In genomic region chr10:122257041-122257440, GRCh38 we compare ENCODE assay signal across 24 cellular contexts. TPM values are rescaled to one million over a fixed set of nuclear protein-coding genes. Genes with fewer than 3 reads are reported as not detected.
"Had no signal": no experiment of that assay in that cellular context is flagged by ENCODE, and none has a peak within 500 bp of the region (broad histone marks: within the 10 kb centered on the region; RNA-seq: fewer than 3 reads in every experiment).

No MANE protein-coding gene starts in this region.

- H3K4me3 ChIP-seq: colonic mucosa, gastrocnemius medialis, heart right ventricle, left lung, lung, smooth muscle cell, testis, transverse colon had no signal

- H3K4me3 Mint-ChIP-seq: naive thymus-derived CD4-positive, alpha-beta T cell; nephron progenitor cell; stimulated activated effector memory CD8-positive, alpha-beta T cell treated with anti-CD3 and anti-CD28 coated beads, Interleukin-12 subunit alpha, Interleukin-12 subunit beta, amount 100 ng/mL, for 72 hours had no signal

- H3K4me1 ChIP-seq: colonic mucosa, gastrocnemius medialis, left lung, testis, transverse colon had no signal

- H3K27ac ChIP-seq: colonic mucosa, gastrocnemius medialis, heart right ventricle, left lung, testis, transverse colon had no signal

- H3K4me2 ChIP-seq: smooth muscle cell had no signal

- DNase-seq: colonic mucosa; dermis blood vessel endothelial cell; erythroblast; gastrocnemius medialis; heart right ventricle; hypothalamus; left lung; mesenchymal stem cell; naive thymus-derived CD4-positive, alpha-beta T cell; nephron progenitor cell; stimulated activated CD4-positive, alpha-beta T cell treated with anti-CD3 and anti-CD28 coated beads, Interleukin-4, amount 100 ng/mL, for 1 hour; stimulated activated CD8-positive, alpha-beta memory T cell treated with anti-CD3 and anti-CD28 coated beads, Interleukin-4, amount 100 ng/mL, for 48 hours; stimulated activated naive CD8-positive, alpha-beta T cell treated with anti-CD3 and anti-CD28 coated beads, Interleukin-15, Interleukin-2, amounts not matched to agents 100 U/mL and 50 U/mL, for 24 hours; testis; transverse colon had no signal

- H3K36me3 ChIP-seq: colonic mucosa, transverse colon had no signal

- H3K27me3 ChIP-seq: colonic mucosa, gastrocnemius medialis, heart right ventricle, left lung, testis, transverse colon had no signal

- H3K9me3 ChIP-seq: colonic mucosa, gastrocnemius medialis, testis had no signal

- H3K4me1 Mint-ChIP-seq: naive thymus-derived CD4-positive, alpha-beta T cell; stimulated activated effector memory CD8-positive, alpha-beta T cell treated with anti-CD3 and anti-CD28 coated beads, Interleukin-12 subunit alpha, Interleukin-12 subunit beta, amount 100 ng/mL, for 72 hours had no signal

- H3K36me3 Mint-ChIP-seq: stimulated activated effector memory CD8-positive, alpha-beta T cell treated with anti-CD3 and anti-CD28 coated beads, Interleukin-12 subunit alpha, Interleukin-12 subunit beta, amount 100 ng/mL, for 72 hours had no signal

- H3K27ac Mint-ChIP-seq: naive thymus-derived CD4-positive, alpha-beta T cell; nephron progenitor cell; stimulated activated effector memory CD8-positive, alpha-beta T cell treated with anti-CD3 and anti-CD28 coated beads, Interleukin-12 subunit alpha, Interleukin-12 subunit beta, amount 100 ng/mL, for 72 hours had no signal

- FAIRE-seq: endothelial cell of umbilical vein, islet of Langerhans had no signal

RNA-seq across cellular contexts. Expression of gene BTBD16, which starts 14.1 kb away (rescaled TPM):
- total RNA-seq: cardiac septum; cerebellum; dermis blood vessel endothelial cell; endothelial cell of umbilical vein; fibroblast of villous mesenchyme; naive thymus-derived CD4-positive, alpha-beta T cell; pulmonary artery endothelial cell; smooth muscle cell; transverse colon had no signal
- polyA plus RNA-seq: naive thymus-derived CD4-positive, alpha-beta T cell; smooth muscle cell had no signal
